Comparison of ENCODE assay signal across 28 cellular contexts in the genomic region with DNA sequence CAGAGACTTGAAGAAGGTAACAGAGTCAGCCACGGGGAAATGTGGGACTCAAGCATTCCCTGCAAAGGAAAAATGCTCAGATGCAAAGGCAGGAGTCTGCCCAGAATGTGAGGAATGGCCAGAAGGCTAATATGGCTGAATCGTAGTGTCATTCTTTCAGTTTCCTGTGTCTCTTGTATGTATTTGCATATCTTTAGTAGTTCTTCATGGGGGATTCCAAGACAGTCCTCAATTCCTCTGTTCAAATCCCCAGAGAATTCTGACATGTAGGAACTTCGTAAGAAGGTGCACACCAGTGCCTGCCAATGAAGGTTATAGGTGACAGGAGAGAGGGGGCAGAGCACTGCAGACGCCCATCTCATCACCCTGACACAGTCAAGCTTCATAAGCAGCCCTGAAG.
"Had no signal": no experiment of that assay in that cellular context is flagged by ENCODE, and none has a peak within 500 bp of the region (broad histone marks: within the 10 kb centered on the region; RNA-seq: fewer than 3 reads in every experiment).

No MANE protein-coding gene starts in this region.

- H3K4me3 Mint-ChIP-seq: activated CD4-positive, alpha-beta memory T cell treated with anti-CD3 and anti-CD28 coated beads for 36 hours; activated naive CD4-positive, alpha-beta T cell treated with anti-CD3 and anti-CD28 coated beads, Interleukin-2, amount 10 ng/mL, durations not matched to agents 7 days and 5 days; activated naive CD8-positive, alpha-beta T cell treated with anti-CD3 and anti-CD28 coated beads, Interleukin-2, amount 10 ng/mL, durations not matched to agents 7 days and 5 days; activated T-cell treated with anti-CD3 and anti-CD28 coated beads, Interleukin-2, amount 50 U/mL, for 24 hours; immature natural killer cell; nephron progenitor cell; stimulated activated effector memory CD8-positive, alpha-beta T cell treated with anti-CD3 and anti-CD28 coated beads, Interleukin-12 subunit alpha, Interleukin-12 subunit beta, amount 100 ng/mL, for 72 hours; T-helper 2 cell treated with Interferon-gamma antibody and Interleukin-4, amounts not matched to agents 5 μg/mL and 100 μg/mL, for 36 hours had no signal

- FAIRE-seq: endothelial cell of umbilical vein, kidney had no signal

- H3K27me3 Mint-ChIP-seq: activated naive CD4-positive, alpha-beta T cell treated with anti-CD3 and anti-CD28 coated beads, Interleukin-2, amount 10 ng/mL, durations not matched to agents 7 days and 5 days; activated naive CD8-positive, alpha-beta T cell treated with anti-CD3 and anti-CD28 coated beads, Interleukin-2, amount 10 ng/mL, durations not matched to agents 7 days and 5 days; progenitor cell of endocrine pancreas had no signal

- H3K27me3 ChIP-seq: gastroesophageal sphincter, neutrophil, right lobe of liver, stomach, thyroid gland, upper lobe of right lung had no signal

- H3K27ac Mint-ChIP-seq: activated CD4-positive, alpha-beta memory T cell treated with anti-CD3 and anti-CD28 coated beads for 36 hours; activated naive CD4-positive, alpha-beta T cell treated with anti-CD3 and anti-CD28 coated beads, Interleukin-2, amount 10 ng/mL, durations not matched to agents 7 days and 5 days; activated naive CD8-positive, alpha-beta T cell treated with anti-CD3 and anti-CD28 coated beads, Interleukin-2, amount 10 ng/mL, durations not matched to agents 7 days and 5 days; activated T-cell treated with anti-CD3 and anti-CD28 coated beads, Interleukin-2, amount 50 U/mL, for 24 hours; immature natural killer cell; nephron progenitor cell; progenitor cell of endocrine pancreas; stimulated activated effector memory CD8-positive, alpha-beta T cell treated with anti-CD3 and anti-CD28 coated beads, Interleukin-12 subunit alpha, Interleukin-12 subunit beta, amount 100 ng/mL, for 72 hours; T-helper 2 cell treated with Interferon-gamma antibody and Interleukin-4, amounts not matched to agents 5 μg/mL and 100 μg/mL, for 36 hours had no signal

- H3K9me3 ChIP-seq: gastroesophageal sphincter, lower lobe of right lung, neutrophil, right lobe of liver, stomach, thyroid gland, upper lobe of right lung had no signal

- H3K4me1 Mint-ChIP-seq: activated naive CD4-positive, alpha-beta T cell treated with anti-CD3 and anti-CD28 coated beads, Interleukin-2, amount 10 ng/mL, durations not matched to agents 7 days and 5 days; activated naive CD8-positive, alpha-beta T cell treated with anti-CD3 and anti-CD28 coated beads, Interleukin-2, amount 10 ng/mL, durations not matched to agents 7 days and 5 days; immature natural killer cell; nephron progenitor cell; stimulated activated effector memory CD8-positive, alpha-beta T cell treated with anti-CD3 and anti-CD28 coated beads, Interleukin-12 subunit alpha, Interleukin-12 subunit beta, amount 100 ng/mL, for 72 hours had no signal

- H3K4me1 ChIP-seq: lower lobe of right lung, right lobe of liver, stomach, upper lobe of right lung had no signal

- DNase-seq: activated CD4-positive, alpha-beta memory T cell treated with anti-CD3 and anti-CD28 coated beads for 36 hours; activated CD4-positive, alpha-beta T cell treated with anti-CD3 and anti-CD28 coated beads for 48 hours; activated CD8-positive, alpha-beta memory T cell treated with anti-CD3 and anti-CD28 coated beads, Interleukin-2, amount 50 U/mL, for 4 hours; activated gamma-delta T cell; activated naive CD4-positive, alpha-beta T cell treated with anti-CD3 and anti-CD28 coated beads, Interleukin-2, amount 10 ng/mL, durations not matched to agents 7 days and 5 days; activated naive CD8-positive, alpha-beta T cell treated with anti-CD3 and anti-CD28 coated beads, Interleukin-2, amount 10 ng/mL, durations not matched to agents 7 days and 5 days; activated T-cell treated with anti-CD3 and anti-CD28 coated beads, Interleukin-2, amount 50 U/mL, for 24 hours; caudate nucleus; cortex of kidney; hippocampal formation; immature natural killer cell; kidney; lower lobe of right lung; nephron progenitor cell; right lobe of liver; stimulated activated CD4-positive, alpha-beta T cell treated with anti-CD3 and anti-CD28 coated beads, Interleukin-12 subunit alpha, Interleukin-12 subunit beta, amount 100 ng/mL, for 4 hours; stimulated activated CD4-positive, alpha-beta T cell treated with anti-CD3 and anti-CD28 coated beads, Interleukin-4, amount 100 ng/mL, for 24 hours; stomach; T-helper 1 cell; thyroid gland; upper lobe of right lung had no signal

- H3K36me3 ChIP-seq: gastroesophageal sphincter, lower lobe of right lung, neutrophil, right lobe of liver, stomach, thyroid gland, upper lobe of right lung had no signal

- H3K4me3 ChIP-seq: gastroesophageal sphincter, lower lobe of right lung, right lobe of liver, stomach, thyroid gland, upper lobe of right lung had no signal

- H3K36me3 Mint-ChIP-seq: activated CD4-positive, alpha-beta memory T cell treated with anti-CD3 and anti-CD28 coated beads for 36 hours; activated naive CD4-positive, alpha-beta T cell treated with anti-CD3 and anti-CD28 coated beads, Interleukin-2, amount 10 ng/mL, durations not matched to agents 7 days and 5 days; activated naive CD8-positive, alpha-beta T cell treated with anti-CD3 and anti-CD28 coated beads, Interleukin-2, amount 10 ng/mL, durations not matched to agents 7 days and 5 days; immature natural killer cell; stimulated activated effector memory CD8-positive, alpha-beta T cell treated with anti-CD3 and anti-CD28 coated beads, Interleukin-12 subunit alpha, Interleukin-12 subunit beta, amount 100 ng/mL, for 72 hours had no signal

- ATAC-seq: activated CD4-positive, CD25-positive, alpha-beta regulatory T cell treated with anti-CD3 and anti-CD28 coated beads, Interleukin-2, amount 50 U/mL, for 24 hours; gastroesophageal sphincter; lower lobe of right lung; right lobe of liver; stimulated activated effector memory CD8-positive, alpha-beta T cell treated with anti-CD3 and anti-CD28 coated beads, Interleukin-12 subunit alpha, Interleukin-12 subunit beta, amount 100 ng/mL, for 72 hours; upper lobe of right lung had no signal

- H3K9me3 Mint-ChIP-seq: activated CD4-positive, alpha-beta memory T cell treated with anti-CD3 and anti-CD28 coated beads for 36 hours; activated naive CD4-positive, alpha-beta T cell treated with anti-CD3 and anti-CD28 coated beads, Interleukin-2, amount 10 ng/mL, durations not matched to agents 7 days and 5 days; activated T-cell treated with anti-CD3 and anti-CD28 coated beads, Interleukin-2, amount 50 U/mL, for 24 hours; immature natural killer cell; nephron progenitor cell; stimulated activated effector memory CD8-positive, alpha-beta T cell treated with anti-CD3 and anti-CD28 coated beads, Interleukin-12 subunit alpha, Interleukin-12 subunit beta, amount 100 ng/mL, for 72 hours; T-helper 2 cell treated with Interferon-gamma antibody and Interleukin-4, amounts not matched to agents 5 μg/mL and 100 μg/mL, for 36 hours had no signal

- H3K27ac ChIP-seq: lower lobe of right lung, neutrophil, right lobe of liver, stomach, thyroid gland, upper lobe of right lung had no signal
